ENCODE assay signal across 8 cellular contexts in genomic region chr9:971901-972511, GRCh38. TPM values are rescaled to one million over a fixed set of nuclear protein-coding genes. Genes with fewer than 3 reads are reported as not detected.
DNase-seq lines count a peak whose midpoint lies in the region; ATAC-seq and TF ChIP-seq lines count a peak whose summit lies in the region.

No MANE protein-coding gene starts in this region.

- peaks cover 35% of the 10 kb centered on the region for H3K4me1 Mint-ChIP-seq in activated naive CD8-positive, alpha-beta T cell (ENCODE audit: low read depth)

- intact Hi-C loops in sigmoid colon (cut with DNase I), result no loop called here

- DNase-seq in GM20000 (ENCODE audit: low spot score) (peak; percentile 41), sigmoid colon (no peak), DMS 273 (lab: John Stamatoyannopoulos, UW; ENCODE audit: unreplicated experiment) (no peak), foreskin melanocyte (no peak), AG08395 (ENCODE audit: low spot score) (no peak)

- no peak for TF ChIP-seq EP300 in sigmoid colon (IDR thresholded peaks at IDR 0.05)

- TF ChIP-seq CTCF in GM20000 (IDR thresholded peaks at IDR 0.05; ENCODE audit: extremely low read depth, missing control alignments) (no peak), sigmoid colon (IDR thresholded peaks at IDR 0.05) (no peak)

- peaks cover 2% of the 10 kb centered on the region for H3K36me3 Mint-ChIP-seq in activated naive CD8-positive, alpha-beta T cell

- no peak overlapping the region for H3K27ac ChIP-seq in sigmoid colon

- H3K9me3 ChIP-seq in sigmoid colon, result no peaks in the 10 kb centered on the region

- H3K4me1 ChIP-seq in sigmoid colon, result peaks cover 0 to 57% (median 53%) of the 10 kb centered on the region in 4 donors

- no peak for TF ChIP-seq POLR2A in sigmoid colon (IDR thresholded peaks at IDR 0.05)

- peaks cover 81 to 100% (median 98%) of the 10 kb centered on the region in 3 donors for H3K27me3 ChIP-seq in sigmoid colon

- no peaks in the 10 kb centered on the region for H3K9me3 Mint-ChIP-seq in activated naive CD8-positive, alpha-beta T cell (ENCODE audit: low read depth)

- H3K27ac Mint-ChIP-seq in activated naive CD8-positive, alpha-beta T cell, result no peak overlapping the region

- H3K4me3 ChIP-seq in iPS-11a (ENCODE audit: low read depth, low read length) (peak overlapping the region; percentile 43), sigmoid colon (peak overlapping the region in 3 of 4 donors; percentile 34 to 41 (median 39))

- H3K4me3 Mint-ChIP-seq in activated naive CD8-positive, alpha-beta T cell, result peak overlapping the region; percentile 40

- no peaks in the 10 kb centered on the region for H3K36me3 ChIP-seq in sigmoid colon

- H3K27me3 Mint-ChIP-seq in activated naive CD8-positive, alpha-beta T cell, result peaks cover 56% of the 10 kb centered on the region

- ATAC-seq in HG03108 (IDR thresholded peaks at IDR 0.05; ENCODE audit: unreplicated experiment), result no peak

- 1 to 3% methylated on average over 42 of the region's 42 CpGs for WGBS in sigmoid colon, 2 donors

RNA-seq across cellular contexts. Expression of gene DMRT3, which starts 4.4 kb away (rescaled TPM):
- total RNA-seq in sigmoid colon, result not detected
- not detected for polyA plus RNA-seq in sigmoid colon
